In genomic region chr9:106964329-106964728, GRCh38 we compare ENCODE assay signal across 1 cellular context.
TF ChIP-seq lines count a peak whose summit lies in the region.

No MANE protein-coding gene starts in this region.

TF ChIP-seq in GM12878, 131 proteins besides CTCF, POLR2A, EP300 and RAD21 (continued from another document and continues in another):
- TF ChIP-seq RCOR1 (conservative IDR thresholded peaks at IDR 0.05; ENCODE audit: low read depth, low read length) = no peak
- TF ChIP-seq ZNF592 (IDR thresholded peaks at IDR 0.05) = no peak
- TF ChIP-seq ELK1 (IDR thresholded peaks at IDR 0.05; ENCODE audit: low read depth, low read length) = no peak
- TF ChIP-seq CEBPZ (IDR thresholded peaks at IDR 0.05; ENCODE audit: low read depth, low read length) = no peak
- no peak for TF ChIP-seq SMARCA5 (IDR thresholded peaks at IDR 0.05)
- no peak for TF ChIP-seq BCL11A (IDR thresholded peaks at IDR 0.05; ENCODE audit: low read depth, low read length)
- TF ChIP-seq E4F1 (IDR thresholded peaks at IDR 0.05; ENCODE audit: borderline replicate concordance, partially characterized antibody) = no peak
- no peak for TF ChIP-seq ZNF687 (IDR thresholded peaks at IDR 0.05)
- no peak for TF ChIP-seq FOXM1 (IDR thresholded peaks at IDR 0.05; ENCODE audit: low read depth, low read length)
- no peak for TF ChIP-seq HDAC2 (IDR thresholded peaks at IDR 0.05)
- TF ChIP-seq TAF1 (IDR thresholded peaks at IDR 0.05; ENCODE audit: borderline replicate concordance, low read depth, low read length) = no peak
- TF ChIP-seq PML (IDR thresholded peaks at IDR 0.05; ENCODE audit: low read length) = no peak
- TF ChIP-seq USF2 (IDR thresholded peaks at IDR 0.05; ENCODE audit: borderline replicate concordance, low read depth, low read length) = no peak
- no peak for TF ChIP-seq POLR2AphosphoS2 (IDR thresholded peaks at IDR 0.05; ENCODE audit: low read depth, low read length)
- no peak for TF ChIP-seq CUX1 (IDR thresholded peaks at IDR 0.05; ENCODE audit: insufficient replicate concordance, low read depth, low read length)
- peak; percentile 82 for TF ChIP-seq IKZF1 (conservative IDR thresholded peaks at IDR 0.05)
- TF ChIP-seq SREBF2 (IDR thresholded peaks at IDR 0.05; ENCODE audit: low read length) = no peak
- TF ChIP-seq HSF1 (IDR thresholded peaks at IDR 0.05; ENCODE audit: low read depth, low read length) = no peak
- no peak for TF ChIP-seq YY1 (IDR thresholded peaks at IDR 0.05; ENCODE audit: low read depth, low read length)
- no peak for TF ChIP-seq NRF1 (conservative IDR thresholded peaks at IDR 0.05; ENCODE audit: low read depth, low read length)
- TF ChIP-seq ZNF207 (IDR thresholded peaks at IDR 0.05; ENCODE audit: borderline replicate concordance) = no peak
- TF ChIP-seq ZBTB4 (CRISPR knock-in tag; IDR thresholded peaks at IDR 0.05) = no peak
- TF ChIP-seq ZBED1 (IDR thresholded peaks at IDR 0.05; ENCODE audit: borderline replicate concordance) = no peak
